Comparison of ENCODE assay signal across 2 cellular contexts in genomic region chr3:193418576-193419373, GRCh38.
TF ChIP-seq lines count a peak whose summit lies in the region.

No MANE protein-coding gene starts in this region.

TF ChIP-seq in H1, 55 proteins besides CTCF, POLR2A, EP300 and RAD21:
- TF ChIP-seq YY1 (IDR thresholded peaks at IDR 0.05; ENCODE audit: low read depth, low read length) (no peak), SP1 (IDR thresholded peaks at IDR 0.05; ENCODE audit: low read depth, low read length) (no peak), JUN (IDR thresholded peaks at IDR 0.05; ENCODE audit: low read depth, low read length) (no peak), SIN3A (conservative IDR thresholded peaks at IDR 0.05 in 1 of 2, IDR thresholded peaks at IDR 0.05 in 1 of 2; ENCODE audit: low read depth in 1 of 2, low read length in 2 of 2) (no peak), HDAC2 (IDR thresholded peaks at IDR 0.05; ENCODE audit: borderline replicate concordance in 1 of 2, low read depth in 2 of 2, low read length in 2 of 2) (no peak), SIRT6 (IDR thresholded peaks at IDR 0.05; ENCODE audit: low read length) (no peak), NANOG (IDR thresholded peaks at IDR 0.05; ENCODE audit: insufficient read depth, low read depth, low read length, poor library complexity, severe bottlenecking) (no peak), ASH2L (IDR thresholded peaks at IDR 0.05; ENCODE audit: low read length) (no peak), BCL11A (IDR thresholded peaks at IDR 0.05; ENCODE audit: low read depth in 2 of 2, low read length in 2 of 2) (no peak), SRF (IDR thresholded peaks at IDR 0.05; ENCODE audit: low read depth, low read length) (no peak), RBBP5 (IDR thresholded peaks at IDR 0.05; ENCODE audit: borderline replicate concordance, low read depth, low read length) (no peak), KDM1A (IDR thresholded peaks at IDR 0.05; ENCODE audit: borderline replicate concordance, low read length) (no peak), CHD1 (IDR thresholded peaks at IDR 0.05; ENCODE audit: low read depth, low read length) (no peak), CEBPB (IDR thresholded peaks at IDR 0.05; ENCODE audit: low read depth, low read length) (no peak), TAF1 (IDR thresholded peaks at IDR 0.05; ENCODE audit: low read depth, low read length) (no peak), POU5F1 (IDR thresholded peaks at IDR 0.05; ENCODE audit: low read depth, low read length) (no peak)
TF ChIP-seq in H1: peak in this region for 0.

TF ChIP-seq in HepG2, 621 proteins besides CTCF, POLR2A, EP300 and RAD21:
- no peak for TF ChIP-seq ARID5B (CRISPR knock-in tag; IDR thresholded peaks at IDR 0.05)
- TF ChIP-seq ZZZ3 (CRISPR knock-in tag; IDR thresholded peaks at IDR 0.05; ENCODE audit: borderline replicate concordance) = no peak
- TF ChIP-seq, protein P1, sequence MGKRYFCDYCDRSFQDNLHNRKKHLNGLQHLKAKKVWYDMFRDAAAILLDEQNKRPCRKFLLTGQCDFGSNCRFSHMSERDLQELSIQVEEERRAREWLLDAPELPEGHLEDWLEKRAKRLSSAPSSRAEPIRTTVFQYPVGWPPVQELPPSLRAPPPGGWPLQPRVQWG (CRISPR knock-in tag; IDR thresholded peaks at IDR 0.05; ENCODE audit: borderline replicate concordance, low read depth) = no peak
- TF ChIP-seq ZNF282 (IDR thresholded peaks at IDR 0.05; ENCODE audit: partially characterized antibody) = no peak
- no peak for TF ChIP-seq ZNF501 (CRISPR knock-in tag; IDR thresholded peaks at IDR 0.05)
- TF ChIP-seq TBL1XR1 (IDR thresholded peaks at IDR 0.05; ENCODE audit: borderline replicate concordance, low read length, partially characterized antibody) = no peak
- no peak for TF ChIP-seq ZBTB1 (CRISPR knock-in tag; IDR thresholded peaks at IDR 0.05; ENCODE audit: borderline replicate concordance)
- no peak for TF ChIP-seq IKZF5 (CRISPR knock-in tag; IDR thresholded peaks at IDR 0.05)
- no peak for TF ChIP-seq THRA (CRISPR knock-in tag; IDR thresholded peaks at IDR 0.05; ENCODE audit: borderline replicate concordance)
- no peak for TF ChIP-seq ZNF446 (CRISPR knock-in tag; IDR thresholded peaks at IDR 0.05)
- no peak for TF ChIP-seq AGO1 (IDR thresholded peaks at IDR 0.05; ENCODE audit: low read depth, low read length, poor library complexity, severe bottlenecking)
TF ChIP-seq in HepG2: peak in this region for 0.
